ENCODE assay signal across 9 cellular contexts in the genomic region with DNA sequence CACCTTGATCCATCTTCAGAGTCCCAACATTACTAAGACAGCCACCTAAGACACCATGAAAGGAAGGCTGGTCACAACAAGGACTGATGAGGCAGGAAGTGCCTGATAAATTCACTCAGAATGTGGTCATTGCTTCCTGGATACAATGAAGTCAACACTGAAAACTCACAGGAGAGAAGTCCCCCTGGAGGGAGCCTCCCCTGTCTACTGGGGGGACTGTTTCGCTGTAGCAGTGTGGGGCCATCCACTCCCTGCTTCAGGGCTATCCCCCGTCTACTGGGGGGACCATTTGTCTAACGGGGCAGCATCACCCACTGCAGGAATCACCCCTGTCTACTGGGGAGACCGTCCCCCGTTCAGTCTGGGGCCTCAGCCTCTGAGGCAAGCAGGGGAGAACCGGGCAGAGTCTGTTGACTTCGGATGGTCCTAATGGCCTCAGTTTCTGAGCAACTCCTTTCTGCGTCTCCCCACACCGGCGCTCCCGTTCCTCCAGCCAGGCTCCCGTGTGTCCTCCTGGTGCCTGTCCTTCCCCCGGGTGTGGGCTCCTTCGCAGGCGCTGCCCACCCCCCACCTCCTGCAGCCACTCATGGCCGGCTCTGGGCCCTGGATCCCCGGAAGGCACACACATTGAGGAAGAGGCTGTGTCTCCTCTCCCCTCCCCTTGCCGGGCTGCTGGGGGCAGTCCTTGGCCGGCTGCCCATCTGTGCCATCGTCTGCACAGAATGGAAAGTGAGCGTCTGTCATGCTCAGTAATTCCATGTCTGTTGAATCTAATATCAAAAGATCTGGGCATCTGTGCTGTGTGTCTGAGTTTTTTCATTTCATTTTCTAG. TPM values are rescaled to one million over a fixed set of nuclear protein-coding genes. Genes with fewer than 3 reads are reported as not detected.
A peak's percentile ranks its signal among the peaks of the same experiment; 100 is the strongest.
DNase-seq lines count a peak whose midpoint lies in the region; ATAC-seq and TF ChIP-seq lines count a peak whose summit lies in the region.
"Had no signal": no experiment of that assay in that cellular context is flagged by ENCODE, and none has a peak within 500 bp of the region (broad histone marks: within the 10 kb centered on the region; RNA-seq: fewer than 3 reads in every experiment).

No MANE protein-coding gene starts in this region.

- peak overlapping the region; percentile 5 for H2AFZ ChIP-seq in osteoblast (ENCODE audit: low read length)

- no peaks in the 10 kb centered on the region for H3K36me3 ChIP-seq in osteoblast (ENCODE audit: insufficient read depth, low read length)

- TF ChIP-seq CTCF in astrocyte of the spinal cord (IDR thresholded peaks at IDR 0.05; ENCODE audit: low read depth, low read length) (no peak), osteoblast (IDR thresholded peaks at IDR 0.05; ENCODE audit: extremely low read depth, low read depth, low read length) (no peak)

- H3K4me1 ChIP-seq in osteoblast (ENCODE audit: insufficient read depth, low read length) = peaks cover 33% of the 10 kb centered on the region

- no peaks in the 10 kb centered on the region for H3K9me3 ChIP-seq in osteoblast (ENCODE audit: low read depth, low read length)

- in situ Hi-C loops in astrocyte of the spinal cord (cut with HindIII; ENCODE audit: low sequenced_read_pairs) = no loop called here

- ATAC-seq in HG03159 (IDR thresholded peaks at IDR 0.05; ENCODE audit: unreplicated experiment) = no peak
- ATAC-seq in GM18520 (IDR thresholded peaks at IDR 0.05; ENCODE audit: unreplicated experiment) = no peak

- no peak overlapping the region for H3K4me3 ChIP-seq in astrocyte of the spinal cord (ENCODE audit: low read depth, low read length)
- no peak overlapping the region for H3K4me3 ChIP-seq in osteoblast (ENCODE audit: insufficient read depth, low read length)

- H3K79me2 ChIP-seq in osteoblast (ENCODE audit: insufficient read depth, low read length) = no peaks in the 10 kb centered on the region

- H3K4me2 ChIP-seq in osteoblast (ENCODE audit: insufficient read depth, low read length) = peak overlapping the region; percentile 2

- H3K27ac ChIP-seq in osteoblast (ENCODE audit: low read depth, low read length) = no peak overlapping the region

- H4K20me1 ChIP-seq in osteoblast (ENCODE audit: insufficient read depth, low read length) = no peaks in the 10 kb centered on the region

- DNase-seq in NCI-H510A treated with DMSO at 0.1 percent for 48 hours (lab: John Stamatoyannopoulos, UW) = peak; percentile 29
- DNase-seq in NCI-H510A (lab: John Stamatoyannopoulos, UW) = no peak
- peak; percentile 21 for DNase-seq in NCI-H1092 treated with DMSO at 0.1 percent for 48 hours (lab: John Stamatoyannopoulos, UW)
- DNase-seq in astrocyte of the spinal cord (ENCODE audit: low read depth, low spot score) = peak; percentile 28
- peak; percentile 93 for DNase-seq in osteoblast (ENCODE audit: insufficient read length, low spot score, missing footprints)
- no peak for DNase-seq in NCI-H146 treated with DMSO at 0.1 percent for 48 hours (lab: John Stamatoyannopoulos, UW; ENCODE audit: unreplicated experiment)
- DNase-seq: occipital lobe had no signal

- no peaks in the 10 kb centered on the region for H3K27me3 ChIP-seq in osteoblast (ENCODE audit: insufficient read depth, low read length)

RNA-seq across cellular contexts. Expression of gene DNAJB6, which starts 59.9 kb away (rescaled TPM):
- total RNA-seq in osteoblast = 84.3 and 84.7 TPM in 2 replicates

Comparison
In these comparisons a context has a peak if more than half of its experiments do, and no peak if none do; other contexts are left out.
1. DNase-seq: peak in NCI-H510A treated with DMSO at 0.1 percent for 48 hours (single experiment), NCI-H1092 treated with DMSO at 0.1 percent for 48 hours (single experiment), astrocyte of the spinal cord (single experiment) and osteoblast (single experiment); none in NCI-H510A (single experiment) and NCI-H146 treated with DMSO at 0.1 percent for 48 hours (single experiment).